In the genomic region with DNA sequence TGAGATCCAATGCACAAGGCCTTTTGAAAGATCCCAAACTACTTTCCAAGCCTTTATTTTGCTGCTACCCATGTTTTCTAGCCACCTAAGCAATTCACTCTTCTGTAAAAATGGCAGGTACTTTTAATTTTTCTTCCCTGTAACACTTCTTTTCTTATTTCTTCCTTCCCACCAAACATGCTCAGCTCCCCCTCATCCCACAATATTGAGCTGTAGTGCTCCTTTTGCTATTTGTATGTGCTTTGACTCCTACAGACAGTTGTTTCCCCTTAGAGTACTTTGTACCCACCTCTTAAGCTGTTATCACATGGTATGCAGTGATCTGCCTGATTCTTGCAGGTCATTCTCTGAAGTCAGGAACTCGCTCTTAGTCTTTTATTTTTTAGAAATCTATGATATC, we compare ENCODE assay signal across 14 cellular contexts. TPM values are rescaled to one million over a fixed set of nuclear protein-coding genes. Genes with fewer than 3 reads are reported as not detected.
DNase-seq lines count a peak whose midpoint lies in the region; ATAC-seq and TF ChIP-seq lines count a peak whose summit lies in the region.
"Had no signal": no experiment of that assay in that cellular context is flagged by ENCODE, and none has a peak within 500 bp of the region (broad histone marks: within the 10 kb centered on the region; RNA-seq: fewer than 3 reads in every experiment).

No MANE protein-coding gene starts in this region.

- H3K4me3 ChIP-seq in GM23338, result no peak overlapping the region
- no peak overlapping the region for H3K4me3 ChIP-seq in psoas muscle
- H3K4me3 ChIP-seq: BLaER1 treated with 17β-estradiol and CSF1 and Interleukin-3, amounts not matched to agents 10 nM and 100 nM; GM23248 had no signal

- no peak overlapping the region for H3K27ac ChIP-seq in GM23338 (ENCODE audit: low read depth)
- H3K27ac ChIP-seq in psoas muscle, result peak overlapping the region; percentile 73
- H3K27ac ChIP-seq: BLaER1 treated with 17β-estradiol and CSF1 and Interleukin-3, amounts not matched to agents 10 nM and 100 nM; GM23248 had no signal

- H3K27ac Mint-ChIP-seq in GM23338, result 0 out of 2 replicates have a peak overlapping the region, but pooled peaks have one; percentile 57
- H3K27ac Mint-ChIP-seq in WTC11, result peak overlapping the region; percentile 36; the same call in 1 of the 2 replicates
- peak overlapping the region in 3 of 5 experiments; percentile 12 to 73 (median 55) for H3K27ac Mint-ChIP-seq in brain

- H3K9me3 ChIP-seq in psoas muscle, result no peaks in the 10 kb centered on the region

- DNase-seq in GM23338 (ENCODE audit: low spot score), result no peak
- no peak for DNase-seq in WTC11 (ENCODE audit: low spot score)
- no peak for DNase-seq in psoas muscle
- no peak for DNase-seq in stimulated activated CD4-positive, alpha-beta T cell treated with anti-CD3 and anti-CD28 coated beads, Interleukin-2, amount 100 ng/mL, for 24 hours
- DNase-seq in stimulated activated CD4-positive, alpha-beta T cell treated with anti-CD3 and anti-CD28 coated beads, Interleukin-4, amount 100 ng/mL, for 1 hour, result no peak
- DNase-seq: ACHN; CD4-positive, CD25-positive, alpha-beta regulatory T cell; DMS53; GF-D8; GM23248; H7 had no signal

- 92 to 97% (median 95%) methylated on average over 1 of the region's 1 CpG for WGBS in psoas muscle, 3 donors

- H3K36me3 ChIP-seq in GM23338 (ENCODE audit: insufficient read depth) (no peaks in the 10 kb centered on the region), psoas muscle (ENCODE audit: insufficient read depth in 1 of 2, low read depth in 1 of 2) (no peaks in the 10 kb centered on the region)

- H3K27me3 ChIP-seq in GM23338 (ENCODE audit: insufficient read depth) (no peaks in the 10 kb centered on the region), psoas muscle (ENCODE audit: insufficient read depth in 3 of 3, low read length in 2 of 3) (no peaks in the 10 kb centered on the region)
- H3K27me3 ChIP-seq: BLaER1 treated with 17β-estradiol and CSF1 and Interleukin-3, amounts not matched to agents 10 nM and 100 nM had no signal

- no peaks in the 10 kb centered on the region for H3K9me2 ChIP-seq in GM23338 (ENCODE audit: insufficient read depth)

- peaks cover 2% of the 10 kb centered on the region for H3K27me3 Mint-ChIP-seq in GM23338 (ENCODE audit: insufficient read depth, low read depth, poor library complexity)
- H3K27me3 Mint-ChIP-seq in WTC11 (ENCODE audit: low read depth), result no peaks in the 10 kb centered on the region
- H3K27me3 Mint-ChIP-seq in brain, result no peaks in the 10 kb centered on the region
- H3K27me3 Mint-ChIP-seq: CD4-positive, CD25-positive, alpha-beta regulatory T cell had no signal

- no peaks in the 10 kb centered on the region for H3K9me3 Mint-ChIP-seq in GM23338
- no peaks in the 10 kb centered on the region for H3K9me3 Mint-ChIP-seq in WTC11
- peaks cover 3 to 51% (median 25%) of the 10 kb centered on the region in 5 experiments for H3K9me3 Mint-ChIP-seq in brain

- intact Hi-C loops in psoas muscle (cut with DNase I), result no loop called here

- no peak for TF ChIP-seq CTCF in GM23338 (conservative IDR thresholded peaks at IDR 0.05; ENCODE audit: low read depth in 2 of 2)
- no peak for TF ChIP-seq CTCF in WTC11 (IDR thresholded peaks at IDR 0.05)
- TF ChIP-seq CTCF in brain (conservative IDR thresholded peaks at IDR 0.05), result no peak
- TF ChIP-seq CTCF in psoas muscle (IDR thresholded peaks at IDR 0.05), result no peak

- H3K36me3 Mint-ChIP-seq in GM23338 (ENCODE audit: low read depth) (peaks cover 6% of the 10 kb centered on the region; the same call in 2 of the 3 replicates), WTC11 (0 out of 2 replicates have a peak, but pooled peaks cover 3% of the 10 kb centered on the region), brain (peaks cover 97% of the 10 kb centered on the region)

- H3K4me1 ChIP-seq in GM23338 (ENCODE audit: insufficient read depth), result peaks cover 12% of the 10 kb centered on the region
- peaks cover 72% of the 10 kb centered on the region for H3K4me1 ChIP-seq in psoas muscle

- H3F3A ChIP-seq in GM23338 (replicated peaks; ENCODE audit: low read depth), result no peaks in the 10 kb centered on the region

- peaks cover 100% of the 10 kb centered on the region for H3K79me2 ChIP-seq in GM23338 (replicated peaks; ENCODE audit: insufficient read depth)

- POLR2A ChIA-PET in WTC11 (lab: Charles Lee), result no interaction called here

- no peak for ATAC-seq in GM23338
- ATAC-seq in WTC11, result no peak
- no peak for ATAC-seq in psoas muscle
- ATAC-seq in GM21367 (IDR thresholded peaks at IDR 0.05; ENCODE audit: unreplicated experiment), result no peak

- H3K4me1 Mint-ChIP-seq in GM23338 (peaks cover 21% of the 10 kb centered on the region), WTC11 (peaks cover 25% of the 10 kb centered on the region), brain (peaks cover 92% of the 10 kb centered on the region)

- H3K4me2 ChIP-seq in GM23338, result no peak overlapping the region
- H3K4me2 ChIP-seq: BLaER1 treated with 17β-estradiol and CSF1 and Interleukin-3, amounts not matched to agents 10 nM and 100 nM had no signal

- CTCF ChIA-PET in WTC11 (lab: Charles Lee), result no interaction called here

- H3K4me3 Mint-ChIP-seq in GM23338 (no peak overlapping the region), WTC11 (no peak overlapping the region), brain (peak overlapping the region in 2 of 5 experiments; percentile 6 to 46)

- H4K20me1 ChIP-seq in GM23338 (replicated peaks; ENCODE audit: insufficient read depth), result peaks cover 6% of the 10 kb centered on the region; the same call in 1 of the 2 replicates

- no peak overlapping the region for H2AFZ ChIP-seq in GM23338
- H2AFZ ChIP-seq: GM23248 had no signal

TF ChIP-seq in GM23338, 12 proteins besides CTCF, POLR2A, EP300 and RAD21 (continues in another document):
- TF ChIP-seq ZNF331 (CRISPR knock-in tag; IDR thresholded peaks at IDR 0.05; ENCODE audit: low read depth), result no peak
- TF ChIP-seq, protein P1, sequence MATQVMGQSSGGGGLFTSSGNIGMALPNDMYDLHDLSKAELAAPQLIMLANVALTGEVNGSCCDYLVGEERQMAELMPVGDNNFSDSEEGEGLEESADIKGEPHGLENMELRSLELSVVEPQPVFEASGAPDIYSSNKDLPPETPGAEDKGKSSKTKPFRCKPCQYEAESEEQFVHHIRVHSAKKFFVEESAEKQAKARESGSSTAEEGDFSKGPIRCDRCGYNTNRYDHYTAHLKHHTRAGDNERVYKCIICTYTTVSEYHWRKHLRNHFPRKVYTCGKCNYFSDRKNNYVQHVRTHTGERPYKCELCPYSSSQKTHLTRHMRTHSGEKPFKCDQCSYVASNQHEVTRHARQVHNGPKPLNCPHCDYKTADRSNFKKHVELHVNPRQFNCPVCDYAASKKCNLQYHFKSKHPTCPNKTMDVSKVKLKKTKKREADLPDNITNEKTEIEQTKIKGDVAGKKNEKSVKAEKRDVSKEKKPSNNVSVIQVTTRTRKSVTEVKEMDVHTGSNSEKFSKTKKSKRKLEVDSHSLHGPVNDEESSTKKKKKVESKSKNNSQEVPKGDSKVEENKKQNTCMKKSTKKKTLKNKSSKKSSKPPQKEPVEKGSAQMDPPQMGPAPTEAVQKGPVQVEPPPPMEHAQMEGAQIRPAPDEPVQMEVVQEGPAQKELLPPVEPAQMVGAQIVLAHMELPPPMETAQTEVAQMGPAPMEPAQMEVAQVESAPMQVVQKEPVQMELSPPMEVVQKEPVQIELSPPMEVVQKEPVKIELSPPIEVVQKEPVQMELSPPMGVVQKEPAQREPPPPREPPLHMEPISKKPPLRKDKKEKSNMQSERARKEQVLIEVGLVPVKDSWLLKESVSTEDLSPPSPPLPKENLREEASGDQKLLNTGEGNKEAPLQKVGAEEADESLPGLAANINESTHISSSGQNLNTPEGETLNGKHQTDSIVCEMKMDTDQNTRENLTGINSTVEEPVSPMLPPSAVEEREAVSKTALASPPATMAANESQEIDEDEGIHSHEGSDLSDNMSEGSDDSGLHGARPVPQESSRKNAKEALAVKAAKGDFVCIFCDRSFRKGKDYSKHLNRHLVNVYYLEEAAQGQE (IDR thresholded peaks at IDR 0.05; ENCODE audit: unreplicated experiment), result no peak
- TF ChIP-seq NANOG (IDR thresholded peaks at IDR 0.05; ENCODE audit: borderline replicate concordance), result no peak
- TF ChIP-seq POLR2AphosphoS5 (IDR thresholded peaks at IDR 0.05; ENCODE audit: low read depth), result no peak

TF ChIP-seq in WTC11, 78 proteins besides CTCF, POLR2A, EP300 and RAD21:
- no peak for TF ChIP-seq FOXP1 (CRISPR knock-in tag; IDR thresholded peaks at IDR 0.05; ENCODE audit: borderline replicate concordance)
- TF ChIP-seq HMGA2 (CRISPR knock-in tag; IDR thresholded peaks at IDR 0.05), result no peak
- no peak for TF ChIP-seq IRF2 (CRISPR knock-in tag; IDR thresholded peaks at IDR 0.05; ENCODE audit: borderline replicate concordance, low read depth)
- TF ChIP-seq, protein P2, sequence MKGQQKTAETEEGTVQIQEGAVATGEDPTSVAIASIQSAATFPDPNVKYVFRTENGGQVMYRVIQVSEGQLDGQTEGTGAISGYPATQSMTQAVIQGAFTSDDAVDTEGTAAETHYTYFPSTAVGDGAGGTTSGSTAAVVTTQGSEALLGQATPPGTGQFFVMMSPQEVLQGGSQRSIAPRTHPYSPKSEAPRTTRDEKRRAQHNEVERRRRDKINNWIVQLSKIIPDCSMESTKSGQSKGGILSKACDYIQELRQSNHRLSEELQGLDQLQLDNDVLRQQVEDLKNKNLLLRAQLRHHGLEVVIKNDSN (CRISPR knock-in tag; IDR thresholded peaks at IDR 0.05), result no peak
- TF ChIP-seq EMX1 (CRISPR knock-in tag; IDR thresholded peaks at IDR 0.05), result no peak
- no peak for TF ChIP-seq KAT7 (CRISPR knock-in tag; IDR thresholded peaks at IDR 0.05; ENCODE audit: borderline replicate concordance)
- no peak for TF ChIP-seq GABPB1 (CRISPR knock-in tag; IDR thresholded peaks at IDR 0.05)

RNA-seq across cellular contexts. Expression of a gene that starts 49.3 kb away (rescaled TPM):
- total RNA-seq in GM23338 (2014; rRNA removed; shearing (Covaris generic)), result 150 and 159 TPM in 2 replicates
- polyA plus RNA-seq in GM23338 (2016; fragmentation: Nextera tagmentation; extraction: Ambion mirVana) (53.7 and 60.8 TPM in 2 replicates), brain (ENCODE audit: insufficient read depth, low read depth, low replicate concordance) (70.0 TPM), psoas muscle (100 to 1,000 TPM in 1 of 3 donors, 10 to 100 TPM in 2; 62.0 to 266 (median 82.1) TPM)
- total RNA-seq in WTC11 (2021) (134 to 145 TPM (median 138 TPM) in 3 replicates), psoas muscle (100 to 1,000 TPM; 275 to 421 (median 308) TPM)
